ENCODE assay signal across 16 cellular contexts in the genomic region with DNA sequence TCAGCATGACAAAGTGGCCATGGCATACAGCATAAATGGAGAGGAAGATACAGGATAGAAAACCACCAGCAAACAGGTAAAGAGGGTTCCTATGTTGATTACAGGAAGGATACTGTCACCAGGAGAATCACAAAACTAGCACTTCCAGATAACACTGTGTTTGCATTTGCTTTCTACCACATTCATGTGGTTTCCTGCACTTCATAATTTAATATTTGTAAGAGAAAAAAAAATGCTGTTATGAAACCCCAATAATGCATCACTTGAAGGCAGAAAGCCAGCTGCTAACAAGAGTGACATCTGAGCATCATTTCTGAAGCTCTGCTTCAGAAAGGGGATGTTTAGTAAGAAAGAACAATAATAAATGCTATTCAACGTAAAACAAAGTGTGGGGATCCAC.
DNase-seq lines count a peak whose midpoint lies in the region; ATAC-seq and TF ChIP-seq lines count a peak whose summit lies in the region.
"Had no signal": no experiment of that assay in that cellular context is flagged by ENCODE, and none has a peak within 500 bp of the region (broad histone marks: within the 10 kb centered on the region; RNA-seq: fewer than 3 reads in every experiment).

No MANE protein-coding gene starts in this region.

- peak overlapping the region; percentile 84 for H3K27ac Mint-ChIP-seq in CD8-positive, alpha-beta T cell
- peak overlapping the region; percentile 88 to 95 for H3K27ac Mint-ChIP-seq in T-cell
- H3K27ac Mint-ChIP-seq: dendritic cell treated with granulocyte-macrophage colony-stimulating factor and Interleukin-4, amounts not matched to agents 40 ng/mL and 50 ng/mL, for 4 days had no signal

- ATAC-seq in CD8-positive, alpha-beta T cell, result peak; percentile 49
- peak; percentile 42 for ATAC-seq in GM19452 (IDR thresholded peaks at IDR 0.05; ENCODE audit: unreplicated experiment)
- peak; percentile 31 to 50 (median 36) for ATAC-seq in T-cell (replicated peaks in 1 of 4)
- ATAC-seq: esophagus mucosa had no signal

- no peak overlapping the region for H3K4me3 ChIP-seq in CD8-positive, alpha-beta T cell (ENCODE audit: low read depth, low read length)
- no peak overlapping the region for H3K4me3 ChIP-seq in choroid plexus epithelial cell (ENCODE audit: low read depth, low read length)

- H3K4me1 Mint-ChIP-seq in CD8-positive, alpha-beta T cell (ENCODE audit: low read depth), result peaks cover 67% of the 10 kb centered on the region
- H3K4me1 Mint-ChIP-seq in T-cell, result peaks cover 63 to 86% (median 73%) of the 10 kb centered on the region in 3 donors

- H3K9me3 ChIP-seq in CD8-positive, alpha-beta T cell (ENCODE audit: low read length), result no peaks in the 10 kb centered on the region

- no peaks in the 10 kb centered on the region for H3K9me3 Mint-ChIP-seq in CD8-positive, alpha-beta T cell
- no peaks in the 10 kb centered on the region for H3K9me3 Mint-ChIP-seq in T-cell
- H3K9me3 Mint-ChIP-seq: dendritic cell treated with granulocyte-macrophage colony-stimulating factor and Interleukin-4, amounts not matched to agents 40 ng/mL and 50 ng/mL, for 4 days; neural crest cell had no signal

- H3K4me1 ChIP-seq in CD8-positive, alpha-beta T cell (ENCODE audit: insufficient read depth, low read length), result peaks cover 29% of the 10 kb centered on the region

- DNase-seq in CD8-positive, alpha-beta T cell, result peak in 1 of 7 experiments; percentile 23
- DNase-seq in T-cell (peak in 18 of 34 experiments; percentile 4 to 40 (median 14)), choroid plexus epithelial cell (ENCODE audit: low read depth) (peak; percentile 33), NCI-H446 treated with DMSO at 0.1 percent for 48 hours (lab: John Stamatoyannopoulos, UW) (no peak), ureter (ENCODE audit: low spot score) (no peak), HPDE6-E6E7 (ENCODE audit: extremely low spot score) (no peak), dermis blood vessel endothelial cell (no peak)
- DNase-seq: glutamatergic neuron, GOT3, MV-4-11, RPMI8226, substantia nigra had no signal

- POLR2A ChIA-PET in CD8-positive, alpha-beta T cell (lab: Charles Lee), result interaction anchor here (0.6 kb wide), 1 partner anchor 108 kb away, joined by 4 read pairs; no protein-coding TSS in a partner anchor
- POLR2A ChIA-PET in T-cell (lab: Charles Lee), result interaction anchor here (0.6 to 1.0 kb wide), 3 partner anchors 44 to 109 kb away, joined by 3 to 12 read pairs (median 4); no protein-coding TSS in a partner anchor

- intact Hi-C loops in CD8-positive, alpha-beta T cell (cut with DNase I, micrococcal nuclease), result loop anchor here (5.0 kb wide), 3 partner anchors 43 to 108 kb away; a partner anchor contains a TSS

- H3K27me3 Mint-ChIP-seq in CD8-positive, alpha-beta T cell (ENCODE audit: low read depth), result no peaks in the 10 kb centered on the region
- no peaks in the 10 kb centered on the region for H3K27me3 Mint-ChIP-seq in T-cell
- H3K27me3 Mint-ChIP-seq: dendritic cell treated with granulocyte-macrophage colony-stimulating factor and Interleukin-4, amounts not matched to agents 40 ng/mL and 50 ng/mL, for 4 days had no signal

- H3K27ac ChIP-seq in CD8-positive, alpha-beta T cell (ENCODE audit: low read depth, low read length), result no peak overlapping the region

- H3K27me3 ChIP-seq in CD8-positive, alpha-beta T cell (ENCODE audit: insufficient read depth, low read length), result no peaks in the 10 kb centered on the region

- H3K36me3 ChIP-seq in CD8-positive, alpha-beta T cell (ENCODE audit: insufficient read depth, low read length), result no peaks in the 10 kb centered on the region

- CTCF ChIA-PET in CD8-positive, alpha-beta T cell (lab: Charles Lee), result interaction anchor here (0.6 kb wide), 1 partner anchor 118 kb away, joined by 3 read pairs; no protein-coding TSS in a partner anchor
- CTCF ChIA-PET in T-cell (lab: Charles Lee), result no interaction called here

- no peak for TF ChIP-seq CTCF in CD8-positive, alpha-beta T cell (IDR thresholded peaks at IDR 0.05)
- no peak for TF ChIP-seq CTCF in choroid plexus epithelial cell (conservative IDR thresholded peaks at IDR 0.05; ENCODE audit: low read depth, low read length)

- H3K4me3 Mint-ChIP-seq in CD8-positive, alpha-beta T cell, result peak overlapping the region; percentile 56
- H3K4me3 Mint-ChIP-seq in T-cell, result peak overlapping the region in 2 of 3 donors; percentile 14 to 30
- H3K4me3 Mint-ChIP-seq: dendritic cell treated with granulocyte-macrophage colony-stimulating factor and Interleukin-4, amounts not matched to agents 40 ng/mL and 50 ng/mL, for 4 days; neural crest cell had no signal

- peaks cover 37% of the 10 kb centered on the region for H3K36me3 Mint-ChIP-seq in CD8-positive, alpha-beta T cell
- peaks cover 35% of the 10 kb centered on the region for H3K36me3 Mint-ChIP-seq in T-cell

Comparison
In these comparisons a context has a peak if more than half of its experiments do, and no peak if none do; other contexts are left out.
1. DNase-seq: peak in T-cell (18 of 34) and choroid plexus epithelial cell (single experiment); none in NCI-H446 treated with DMSO at 0.1 percent for 48 hours (single experiment), ureter (single experiment), HPDE6-E6E7 (single experiment) and dermis blood vessel endothelial cell (single experiment).
2. Peak in every context shown above with its lines, with median percentiles within 50 percentile points of each other: ATAC-seq.